In the genomic region with DNA sequence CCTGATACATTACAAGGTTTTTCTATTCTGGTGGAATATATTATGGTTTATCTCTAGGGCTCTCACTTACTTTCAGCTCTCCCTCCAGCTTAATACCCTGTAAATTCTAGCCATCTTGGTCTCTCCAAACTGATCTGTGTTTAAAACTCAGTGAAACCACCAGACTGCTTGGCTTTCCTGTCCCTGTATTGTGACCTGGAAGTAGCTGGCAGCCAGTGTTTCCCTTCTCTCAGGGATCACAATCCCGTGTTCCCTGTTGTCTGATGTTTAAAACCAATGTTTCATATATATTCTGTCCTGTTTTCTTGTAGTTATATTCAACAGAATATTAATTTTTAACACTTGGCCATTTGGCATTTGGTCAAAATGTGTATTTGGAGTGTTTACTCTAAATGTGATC, we compare ENCODE assay signal across 21 cellular contexts.
"Had no signal": no experiment of that assay in that cellular context is flagged by ENCODE, and none has a peak within 500 bp of the region (broad histone marks: within the 10 kb centered on the region; RNA-seq: fewer than 3 reads in every experiment).

No MANE protein-coding gene starts in this region.

- FAIRE-seq: keratinocyte had no signal

- H3K9me3 ChIP-seq: gastroesophageal sphincter, heart left ventricle, spleen, thyroid gland had no signal

- H3K36me3 ChIP-seq: gastroesophageal sphincter, spleen, thyroid gland had no signal

- H3K4me1 ChIP-seq: thyroid gland had no signal

- H3K4me3 ChIP-seq: gastroesophageal sphincter, heart left ventricle, spleen, thyroid gland had no signal

- ATAC-seq: activated CD8-positive, alpha-beta memory T cell treated with anti-CD3 and anti-CD28 coated beads, Interleukin-2, amount 10 ng/mL, durations not matched to agents 7 days and 5 days; activated CD8-positive, alpha-beta T cell treated with anti-CD3 and anti-CD28 coated beads for 36 hours; activated naive CD8-positive, alpha-beta T cell treated with anti-CD3 and anti-CD28 coated beads, Interleukin-2, amount 50 U/mL, for 24 hours; effector memory CD8-positive, alpha-beta T cell; gastroesophageal sphincter had no signal

- H3K27me3 ChIP-seq: gastroesophageal sphincter, heart left ventricle, spleen, thyroid gland had no signal

- DNase-seq: activated CD4-positive, alpha-beta T cell treated with anti-CD3 and anti-CD28 coated beads, Interleukin-2, amount 10 ng/mL, durations not matched to agents 24 days and 14 days; activated CD8-positive, alpha-beta memory T cell treated with anti-CD3 and anti-CD28 coated beads, Interleukin-2, amount 10 ng/mL, durations not matched to agents 7 days and 5 days; activated CD8-positive, alpha-beta T cell treated with anti-CD3 and anti-CD28 coated beads for 36 hours; activated gamma-delta T cell; activated naive CD4-positive, alpha-beta T cell treated with anti-CD3 and anti-CD28 coated beads, Interleukin-2, amount 50 U/mL, for 16 hours; activated naive CD8-positive, alpha-beta T cell treated with anti-CD3 and anti-CD28 coated beads, Interleukin-2, amount 50 U/mL, for 24 hours; effector memory CD8-positive, alpha-beta T cell; heart left ventricle; left colon; mesenchymal stem cell; naive B cell; occipital lobe; posterior cingulate gyrus; retina; spleen; stimulated activated CD4-positive, alpha-beta T cell treated with anti-CD3 and anti-CD28 coated beads, Interleukin-4, amount 100 ng/mL, for 1 hour; stimulated activated naive CD4-positive, alpha-beta T cell treated with Interleukin-2 at 50 U/mL for 16 hours; substantia nigra; thyroid gland had no signal

- H3K27ac ChIP-seq: gastroesophageal sphincter, spleen, thyroid gland had no signal
